In the genomic region with DNA sequence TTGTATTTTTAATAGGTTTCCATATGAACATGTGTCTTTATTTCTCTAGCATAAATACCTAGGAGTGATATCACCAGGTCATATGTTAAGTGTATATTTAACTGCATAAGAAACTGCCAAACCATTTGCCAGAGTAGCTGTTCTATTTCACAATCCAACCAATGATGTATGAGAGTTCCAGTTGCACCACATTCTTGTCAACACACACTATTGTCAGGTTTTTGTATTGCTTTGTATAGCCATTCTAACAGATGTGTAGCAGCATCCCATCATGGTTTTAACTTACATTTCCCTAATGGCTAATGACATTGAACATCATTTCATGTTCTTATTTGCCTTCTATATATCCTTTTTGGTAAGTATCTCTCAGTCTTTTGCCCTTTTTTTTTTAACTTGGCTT, we compare ENCODE assay signal across 25 cellular contexts. TPM values are rescaled to one million over a fixed set of nuclear protein-coding genes. Genes with fewer than 3 reads are reported as not detected.
DNase-seq lines count a peak whose midpoint lies in the region; ATAC-seq, FAIRE-seq and TF ChIP-seq lines count a peak whose summit lies in the region.
"Had no signal": no experiment of that assay in that cellular context is flagged by ENCODE, and none has a peak within 500 bp of the region (broad histone marks: within the 10 kb centered on the region; RNA-seq: fewer than 3 reads in every experiment).

No MANE protein-coding gene starts in this region.

- ATAC-seq in A549: no peak
- no peak for ATAC-seq in CD8-positive, alpha-beta T cell
- ATAC-seq in K562: no peak
- no peak for ATAC-seq in HG03442 (IDR thresholded peaks at IDR 0.05; ENCODE audit: unreplicated experiment)
- ATAC-seq: GM12878 had no signal

- peaks cover 13% of the 10 kb centered on the region for H3K9me3 ChIP-seq in A549
- no peaks in the 10 kb centered on the region for H3K9me3 ChIP-seq in CD8-positive, alpha-beta T cell (ENCODE audit: low read length)
- H3K9me3 ChIP-seq in K562 (replicated peaks; ENCODE audit: control insufficient read depth, insufficient read depth, low read depth, low read length): no peaks in the 10 kb centered on the region
- H3K9me3 ChIP-seq in Peyer's patch: no peaks in the 10 kb centered on the region

- H3K9me1 ChIP-seq in K562 (ENCODE audit: control insufficient read depth, insufficient read depth, low read length): no peaks in the 10 kb centered on the region

- no peaks in the 10 kb centered on the region for H4K20me1 ChIP-seq in K562 (replicated peaks; ENCODE audit: control insufficient read depth, insufficient read depth, low read length)
- H4K20me1 ChIP-seq: BLaER1 treated with 17β-estradiol and CSF1 and Interleukin-3, amounts not matched to agents 10 nM and 100 nM had no signal

- H3K27ac ChIP-seq in A549: no peak overlapping the region
- H3K27ac ChIP-seq in CD8-positive, alpha-beta T cell (ENCODE audit: low read depth, low read length): no peak overlapping the region
- no peak overlapping the region for H3K27ac ChIP-seq in K562 (ENCODE audit: extremely low read depth, low read depth, low read length)
- no peak overlapping the region for H3K27ac ChIP-seq in Peyer's patch
- H3K27ac ChIP-seq: BLaER1 treated with 17β-estradiol and CSF1 and Interleukin-3, amounts not matched to agents 10 nM and 100 nM; C4-2B had no signal

- H3K27me3 ChIP-seq in CD8-positive, alpha-beta T cell (ENCODE audit: insufficient read depth, low read length): no peaks in the 10 kb centered on the region
- H3K27me3 ChIP-seq in K562 (ENCODE audit: control insufficient read depth in 2 of 2, insufficient read depth in 2 of 2, low read length in 2 of 2) (no peaks in the 10 kb centered on the region), Peyer's patch (no peaks in the 10 kb centered on the region)
- H3K27me3 ChIP-seq: BLaER1 treated with 17β-estradiol and CSF1 and Interleukin-3, amounts not matched to agents 10 nM and 100 nM had no signal

- no peaks in the 10 kb centered on the region for H3K4me1 ChIP-seq in A549
- H3K4me1 ChIP-seq in CD8-positive, alpha-beta T cell (ENCODE audit: insufficient read depth, low read length): no peaks in the 10 kb centered on the region
- no peaks in the 10 kb centered on the region; a peak in 1 of 5 replicates for H3K4me1 ChIP-seq in K562 (replicated peaks in 1 of 2; ENCODE audit: control insufficient read depth in 2 of 2, insufficient read depth in 2 of 2, low read length in 2 of 2)
- H3K4me1 ChIP-seq in Peyer's patch: no peaks in the 10 kb centered on the region

- TF ChIP-seq CTCF in A549 (IDR thresholded peaks at IDR 0.05) (no peak), K562 (IDR thresholded peaks at IDR 0.05 in 2 of 3, conservative IDR thresholded peaks at IDR 0.05 in 1 of 3; ENCODE audit: insufficient read depth in 2 of 3, low read depth in 1 of 3, low read length in 3 of 3) (no peak), GM20000 (IDR thresholded peaks at IDR 0.05; ENCODE audit: extremely low read depth, missing control alignments) (no peak), Peyer's patch (IDR thresholded peaks at IDR 0.05) (no peak)
- TF ChIP-seq CTCF in CD8-positive, alpha-beta T cell (IDR thresholded peaks at IDR 0.05): no peak

- H3K4me2 ChIP-seq in A549: no peak overlapping the region
- H3K4me2 ChIP-seq in K562 (ENCODE audit: insufficient read depth, low read length): no peak overlapping the region
- H3K4me2 ChIP-seq: BLaER1 treated with 17β-estradiol and CSF1 and Interleukin-3, amounts not matched to agents 10 nM and 100 nM had no signal

- intact Hi-C loops in CD8-positive, alpha-beta T cell (cut with DNase I, micrococcal nuclease): no loop called here
- intact Hi-C loops in K562 (cut with micrococcal nuclease): no loop called here

- peaks cover 10% of the 10 kb centered on the region for H3K9me3 Mint-ChIP-seq in CD8-positive, alpha-beta T cell

- CTCF ChIA-PET in A549 (lab: Yijun Ruan, JAX) (no interaction called here), K562 (lab: Yijun Ruan, JAX; ENCODE audit: low intra/inter-chr PET ratio) (no interaction called here)
- CTCF ChIA-PET in CD8-positive, alpha-beta T cell (lab: Charles Lee): no interaction called here

- no peaks in the 10 kb centered on the region for H3K4me1 Mint-ChIP-seq in CD8-positive, alpha-beta T cell (ENCODE audit: low read depth)
- H3K4me1 Mint-ChIP-seq: B cell; CD8-positive, alpha-beta memory T cell had no signal

- peak overlapping the region; percentile 33 for H3K27ac Mint-ChIP-seq in CD8-positive, alpha-beta T cell
- H3K27ac Mint-ChIP-seq: B cell; CD4-positive, alpha-beta T cell; CD8-positive, alpha-beta memory T cell had no signal

- H3K36me3 Mint-ChIP-seq in CD8-positive, alpha-beta T cell: peaks cover 65% of the 10 kb centered on the region

- H3K36me3 ChIP-seq in CD8-positive, alpha-beta T cell (ENCODE audit: insufficient read depth, low read length): no peaks in the 10 kb centered on the region
- H3K36me3 ChIP-seq in K562 (ENCODE audit: control insufficient read depth, insufficient read depth, low read length) (peaks cover 2% of the 10 kb centered on the region; the same call in 1 of the 3 replicates), Peyer's patch (peaks cover 0 to 5% (median 0%) of the 10 kb centered on the region in 3 donors)

- H3K4me3 ChIP-seq in A549 (no peak overlapping the region), K562 (no peak overlapping the region), Peyer's patch (no peak overlapping the region)
- H3K4me3 ChIP-seq in CD8-positive, alpha-beta T cell (ENCODE audit: low read depth, low read length): no peak overlapping the region
- H3K4me3 ChIP-seq: BLaER1 treated with 17β-estradiol and CSF1 and Interleukin-3, amounts not matched to agents 10 nM and 100 nM; GM12878 had no signal

- H3K9ac ChIP-seq in K562 (ENCODE audit: insufficient read depth in 1 of 2, low read depth in 2 of 2, low read length in 2 of 2): no peak overlapping the region
- H3K9ac ChIP-seq: BLaER1 treated with 17β-estradiol and CSF1 and Interleukin-3, amounts not matched to agents 10 nM and 100 nM had no signal

- TF ChIP-seq POLR2A in A549 (IDR thresholded peaks at IDR 0.05; ENCODE audit: low read length): no peak
- TF ChIP-seq POLR2A in K562 (conservative IDR thresholded peaks at IDR 0.05): no peak
- no peak for TF ChIP-seq POLR2A in Peyer's patch (IDR thresholded peaks at IDR 0.05)

- no peak overlapping the region for H3K4me3 Mint-ChIP-seq in CD8-positive, alpha-beta T cell
- H3K4me3 Mint-ChIP-seq: B cell; CD4-positive, alpha-beta T cell; CD8-positive, alpha-beta memory T cell had no signal

- no TSS peak for BruUV-seq in K562 (replicated peaks; lab: Mats Ljungman, UMichigan)

- H3K79me2 ChIP-seq in K562 (ENCODE audit: control insufficient read depth, insufficient read depth, low read length): no peaks in the 10 kb centered on the region

- no peaks in the 10 kb centered on the region for H3K27me3 Mint-ChIP-seq in CD8-positive, alpha-beta T cell (ENCODE audit: low read depth)
- H3K27me3 Mint-ChIP-seq: B cell; CD4-positive, alpha-beta T cell; CD8-positive, alpha-beta memory T cell had no signal

- POLR2A ChIA-PET in A549 (lab: Yijun Ruan, JAX) (no interaction called here), K562 (lab: Yijun Ruan, JAX) (interaction anchor here (1.3 kb wide), 1 partner anchor 19 kb away, joined by 3 read pairs; no protein-coding TSS in a partner anchor)
- POLR2A ChIA-PET in CD8-positive, alpha-beta T cell (lab: Charles Lee): no interaction called here

- TF ChIP-seq RAD21 in A549 (conservative IDR thresholded peaks at IDR 0.05 in 1 of 2, IDR thresholded peaks at IDR 0.05 in 1 of 2) (no peak), K562 (CRISPR knock-in tag; conservative IDR thresholded peaks at IDR 0.05 in 1 of 2, IDR thresholded peaks at IDR 0.05 in 1 of 2) (no peak)

- H2AFZ ChIP-seq in K562 (ENCODE audit: low read depth, low read length): no peak overlapping the region

- DNase-seq in A549 (ENCODE audit: low read depth in 1 of 2, low spot score in 1 of 2) (no peak), K562 (ENCODE audit: extremely low read depth in 1 of 4, low spot score in 3 of 4) (no peak), GM20000 (ENCODE audit: low spot score) (no peak), Peyer's patch (no peak)
- no peak for DNase-seq in CD8-positive, alpha-beta T cell
- DNase-seq: 8988T; AML-193; CD4-positive, alpha-beta T cell; CD8-positive, alpha-beta memory T cell; COR-L47; DMS 273 treated with DMSO at 0.1 percent for 48 hours; DMS153; DMS53; DMS79; DND-41; EL; GDM1 had no signal

- in situ Hi-C loops in K562 (cut with MboI): no loop called here

- FAIRE-seq in A549 (lab: Jason Lieb, UNC) (no peak), K562 (lab: Jason Lieb, UNC) (no peak)
- FAIRE-seq: A204.1, GM12892, GM18507 had no signal

- TF ChIP-seq EP300 in A549 (IDR thresholded peaks at IDR 0.05) (no peak), K562 (IDR thresholded peaks at IDR 0.05; ENCODE audit: low read length) (no peak)

RNA-seq across cellular contexts. Expression of a gene that starts 4.1 kb away (rescaled TPM):
- 2.8 and 3.4 TPM in 2 replicates for polyA plus RNA-seq in A549 (2011; rRNA removed)
- 0.89 and 1.0 TPM in 2 replicates for polyA plus RNA-seq in A549 (2012; cell fraction: cytosol; rRNA removed)
- 2.4 and 4.4 TPM in 2 replicates for polyA plus RNA-seq in A549 (2012; cell fraction: nucleus; rRNA removed)
- polyA plus RNA-seq in A549 (2017; fragmentation: RNase III; extraction: RNeasy Plus Mini Kit Qiagen cat#74134 plus additional on column Dnase treatment): 1.4 to 1.6 TPM (median 1.5 TPM) in 3 replicates
- polyA minus RNA-seq in A549 (2011; rRNA and poly(A)+ RNA removed): 1.1 and 1.4 TPM in 2 replicates
- under 1 TPM; 0.33 to 0.43 TPM for total RNA-seq in CD8-positive, alpha-beta T cell
- total RNA-seq in K562 (2011; cell fraction: chromatin; rRNA removed; ENCODE audit: low replicate concordance): 3.1 and 3.5 TPM in 2 replicates
- total RNA-seq in K562 (2011; cell fraction: nucleolus; rRNA removed): 1.3 and 1.7 TPM in 2 replicates
- 2.3 and 2.7 TPM in 2 replicates for total RNA-seq in K562 (2011; cell fraction: nucleoplasm; rRNA removed)
- total RNA-seq in K562 (2014; rRNA removed): 0.95 and 1.0 TPM in 2 replicates
- total RNA-seq in K562 (2014; rRNA removed; fragmentation: Illumina TruSeq; extraction: Trizol): 0.83 and 0.87 TPM in 2 replicates
- 1.5 and 1.7 TPM in 2 replicates for total RNA-seq in K562 (2015; rRNA removed; fragmentation: Illumina TruSeq; extraction: Trizol)
- total RNA-seq in K562 (2021): 1.3 and 1.5 TPM in 2 replicates
- 1.4 and 1.7 TPM in 2 replicates for polyA plus RNA-seq in K562 (2011; rRNA removed)
- polyA plus RNA-seq in K562 (2011; cell fraction: cytosol; rRNA removed): 0.67 and 1.2 TPM in 2 replicates
- 6.1 and 7.5 TPM in 2 replicates for polyA plus RNA-seq in K562 (2011; cell fraction: nucleus; rRNA removed)
- 0.57 and 1.3 TPM in 2 replicates for polyA plus RNA-seq in K562 (2012)
- 1.1 and 1.2 TPM in 2 replicates for polyA plus RNA-seq in K562 (2014; fragmentation: Illumina TruSeq; extraction: Trizol)
- 1 to 10 TPM in 1 of 2 experiments, under 1 TPM in 1; 0.51 to 1.1 TPM for polyA plus RNA-seq in K562 (2014; fragmentation: Nextera tagmentation; extraction: Ambion mirVana)
- polyA plus RNA-seq in K562 (2014; rRNA removed): 1.0 and 1.1 TPM in 2 replicates
- polyA minus RNA-seq in K562 (2011; rRNA and poly(A)+ RNA removed): 1.2 and 1.6 TPM in 2 replicates
- polyA minus RNA-seq in K562 (2011; cell fraction: cytosol; rRNA and poly(A)+ RNA removed): 0.48 TPM in 1 of 2 replicates, not detected in the other
- 1.8 and 5.0 TPM in 2 replicates for polyA minus RNA-seq in K562 (2011; cell fraction: nucleus; rRNA and poly(A)+ RNA removed)
- total RNA-seq in Peyer's patch: 10 to 100 TPM in 1 of 4 donors, 1 to 10 TPM in 1, under 1 TPM in 2; 0.35 to 11.6 (median 1.5) TPM

RNA-seq across cellular contexts. Expression of a gene that starts 37.8 kb away (rescaled TPM):
- polyA plus RNA-seq in A549 (2011; rRNA removed): 18.7 and 27.6 TPM in 2 replicates
- polyA plus RNA-seq in A549 (2012; cell fraction: cytosol; rRNA removed): 14.8 and 18.7 TPM in 2 replicates
- polyA plus RNA-seq in A549 (2012; cell fraction: nucleus; rRNA removed): 7.9 and 23.5 TPM in 2 replicates
- polyA plus RNA-seq in A549 (2017; fragmentation: RNase III; extraction: RNeasy Plus Mini Kit Qiagen cat#74134 plus additional on column Dnase treatment): 15.6 to 16.9 TPM (median 16.8 TPM) in 3 replicates
- 4.3 and 6.8 TPM in 2 replicates for polyA minus RNA-seq in A549 (2011; rRNA and poly(A)+ RNA removed)
- total RNA-seq in CD8-positive, alpha-beta T cell: 10 to 100 TPM; 12.5 to 12.7 TPM
- total RNA-seq in K562 (2011; cell fraction: chromatin; rRNA removed; ENCODE audit: low replicate concordance): 7.0 and 17.2 TPM in 2 replicates
- total RNA-seq in K562 (2011; cell fraction: nucleolus; rRNA removed): 4.0 and 4.6 TPM in 2 replicates
- total RNA-seq in K562 (2011; cell fraction: nucleoplasm; rRNA removed): 8.1 and 16.4 TPM in 2 replicates
- total RNA-seq in K562 (2014; rRNA removed): 6.4 and 9.4 TPM in 2 replicates
- 7.6 and 8.5 TPM in 2 replicates for total RNA-seq in K562 (2014; rRNA removed; fragmentation: Illumina TruSeq; extraction: Trizol)
- total RNA-seq in K562 (2015; rRNA removed; fragmentation: Illumina TruSeq; extraction: Trizol): 5.9 and 7.1 TPM in 2 replicates
- 5.9 and 8.7 TPM in 2 replicates for total RNA-seq in K562 (2021)
- 6.0 and 8.4 TPM in 2 replicates for polyA plus RNA-seq in K562 (2011; rRNA removed)
- 3.1 and 7.9 TPM in 2 replicates for polyA plus RNA-seq in K562 (2011; cell fraction: cytosol; rRNA removed)
- 18.7 and 18.9 TPM in 2 replicates for polyA plus RNA-seq in K562 (2011; cell fraction: nucleus; rRNA removed)
- polyA plus RNA-seq in K562 (2012): 8.5 and 11.3 TPM in 2 replicates
- 7.9 and 9.2 TPM in 2 replicates for polyA plus RNA-seq in K562 (2014; fragmentation: Illumina TruSeq; extraction: Trizol)
- 10 to 100 TPM; 14.5 to 19.6 TPM for polyA plus RNA-seq in K562 (2014; fragmentation: Nextera tagmentation; extraction: Ambion mirVana)
- 14.5 TPM in 2 replicates for polyA plus RNA-seq in K562 (2014; rRNA removed)
- 3.6 and 5.2 TPM in 2 replicates for polyA minus RNA-seq in K562 (2011; rRNA and poly(A)+ RNA removed)
- polyA minus RNA-seq in K562 (2011; cell fraction: cytosol; rRNA and poly(A)+ RNA removed): 1.9 and 3.2 TPM in 2 replicates
- polyA minus RNA-seq in K562 (2011; cell fraction: nucleus; rRNA and poly(A)+ RNA removed): 8.1 and 9.0 TPM in 2 replicates
- 1 to 10 TPM; 3.7 to 6.0 (median 4.9) TPM for total RNA-seq in Peyer's patch
